In the genomic region with DNA sequence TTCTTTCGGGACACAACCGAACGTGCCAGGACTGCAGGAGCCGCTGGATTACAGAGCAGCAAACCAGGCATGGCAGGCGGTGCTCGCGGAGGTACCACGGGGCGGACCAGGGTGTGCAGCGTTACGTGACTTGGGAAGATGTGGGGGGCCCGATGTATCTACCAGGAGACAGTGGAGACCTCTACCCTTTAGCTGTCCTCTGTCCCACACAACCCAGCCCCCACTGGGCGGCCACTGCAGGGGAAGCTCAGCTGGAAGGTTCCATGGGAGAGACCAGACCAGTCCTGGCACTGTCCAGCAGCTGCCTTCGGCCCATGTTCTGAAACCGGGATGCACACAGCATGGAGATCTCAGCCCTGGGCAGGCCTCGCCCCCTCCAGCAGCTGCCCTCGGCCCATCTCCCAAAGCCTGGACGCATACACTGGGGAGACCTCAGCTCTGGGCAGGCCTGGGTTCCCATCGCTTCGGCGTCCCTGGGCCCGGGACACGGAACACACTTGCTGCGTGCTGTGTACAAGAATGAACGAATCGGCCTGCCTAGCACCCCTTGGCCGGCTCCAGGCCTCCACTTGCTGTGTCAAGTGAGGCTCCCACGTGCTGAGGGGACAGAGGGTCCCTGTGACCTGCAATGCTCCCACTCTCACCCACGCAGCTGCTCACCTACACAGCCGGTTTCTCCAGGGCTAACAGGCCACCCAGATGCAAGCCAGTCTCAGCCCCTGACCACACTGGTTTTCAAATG, we compare ENCODE assay signal across 19 cellular contexts.
DNase-seq lines count a peak whose midpoint lies in the region; ATAC-seq, FAIRE-seq and TF ChIP-seq lines count a peak whose summit lies in the region.
"Had no signal": no experiment of that assay in that cellular context is flagged by ENCODE, and none has a peak within 500 bp of the region (broad histone marks: within the 10 kb centered on the region; RNA-seq: fewer than 3 reads in every experiment).

No MANE protein-coding gene starts in this region.

- CTCF ChIA-PET in K562 (lab: Yijun Ruan, JAX; ENCODE audit: low intra/inter-chr PET ratio): no interaction called here

- no peak for ATAC-seq in K562
- ATAC-seq in left lung: no peak
- ATAC-seq: stimulated activated memory B cell treated with anti-CD40 and anti-IgM and Interleukin-4, amounts not matched to agents 10 μg/mL and 1 μg/mL and 100 μg/mL, for 72 hours had no signal

- peak overlapping the region; percentile 18; the same call in 1 of the 2 replicates for H3K27ac ChIP-seq in HL-60 (replicated peaks)
- no peak overlapping the region for H3K27ac ChIP-seq in K562 (ENCODE audit: extremely low read depth, low read depth, low read length)
- H3K27ac ChIP-seq in left lung: no peak overlapping the region
- no peak overlapping the region for H3K27ac ChIP-seq in spleen
- H3K27ac ChIP-seq: colonic mucosa, GM23248, tibial artery had no signal

- peaks cover 3% of the 10 kb centered on the region for H3K9me1 ChIP-seq in K562 (ENCODE audit: control insufficient read depth, insufficient read depth, low read length)

- 91% methylated on average over 28 of the region's 30 CpGs for WGBS in K562 (ENCODE audit: insufficient coverage, low coverage, missing lambda C conversion rate)
- 89 to 98% (median 93%) methylated on average over 22 to 30 of the region's 30 CpGs for WGBS in spleen, 5 donors

- no peak overlapping the region for H3K4me3 ChIP-seq in HL-60 (replicated peaks; ENCODE audit: insufficient read depth, low read length)
- no peak overlapping the region for H3K4me3 ChIP-seq in K562
- H3K4me3 ChIP-seq in left lung: no peak overlapping the region
- H3K4me3 ChIP-seq in spleen: no peak overlapping the region
- H3K4me3 ChIP-seq: colonic mucosa, GM23248, tibial artery had no signal

- DNase-seq in HL-60 (ENCODE audit: low read depth in 1 of 2, low spot score in 1 of 2) (no peak), K562 (ENCODE audit: extremely low read depth in 1 of 4, low spot score in 3 of 4) (no peak), left lung (peak; percentile 24 to 79), spleen (peak; percentile 73), SW 1271 (lab: John Stamatoyannopoulos, UW) (no peak)
- no peak for DNase-seq in activated CD4-positive, CD25-positive, alpha-beta regulatory T cell treated with anti-CD3 and anti-CD28 coated beads, Interleukin-2, amount 50 U/mL, for 72 hours
- DNase-seq in activated CD4-positive, alpha-beta T cell treated with anti-CD3 and anti-CD28 coated beads, Interleukin-2, amount 50 U/mL, for 48 hours: no peak
- DNase-seq: activated CD4-positive, alpha-beta T cell treated with anti-CD3 and anti-CD28 coated beads, Interleukin-2, amount 50 U/mL, for 1 hour; activated naive CD4-positive, alpha-beta T cell treated with Interleukin-2 at 50 U/mL for 16 hours; activated T-cell treated with anti-CD3 and anti-CD28 coated beads for 4 hours; AML-193; colonic mucosa; GM23248; Kasumi-1; NCI-H1092; NCI-H2081 had no signal

- TF ChIP-seq POLR2A in K562 (conservative IDR thresholded peaks at IDR 0.05): no peak
- TF ChIP-seq POLR2A in spleen (IDR thresholded peaks at IDR 0.05): no peak

- H2AFZ ChIP-seq in K562 (ENCODE audit: low read depth, low read length): no peak overlapping the region
- H2AFZ ChIP-seq: GM23248 had no signal

- no peak for TF ChIP-seq CTCF in HL-60 (IDR thresholded peaks at IDR 0.05; ENCODE audit: insufficient read depth, low read length)
- no peak for TF ChIP-seq CTCF in K562 (IDR thresholded peaks at IDR 0.05 in 2 of 3, conservative IDR thresholded peaks at IDR 0.05 in 1 of 3; ENCODE audit: insufficient read depth in 2 of 3, low read depth in 1 of 3, low read length in 3 of 3)
- no peak for TF ChIP-seq CTCF in left lung (IDR thresholded peaks at IDR 0.05)
- no peak for TF ChIP-seq CTCF in spleen (IDR thresholded peaks at IDR 0.05 in 8 of 11, conservative IDR thresholded peaks at IDR 0.05 in 3 of 11)

- H3K9ac ChIP-seq in K562 (ENCODE audit: insufficient read depth in 1 of 2, low read depth in 2 of 2, low read length in 2 of 2): peak overlapping the region in 1 of 2 experiments; percentile 68; a peak in 1 of 4 replicates
- H3K9ac ChIP-seq: GM23248 had no signal

- no peak overlapping the region for H3K4me2 ChIP-seq in K562 (ENCODE audit: insufficient read depth, low read length)

- no TSS peak for BruUV-seq in K562 (replicated peaks; lab: Mats Ljungman, UMichigan)

- H3K27me3 ChIP-seq in HL-60 (ENCODE audit: insufficient read depth, poor library complexity, severe bottlenecking) (no peaks in the 10 kb centered on the region), K562 (ENCODE audit: control insufficient read depth in 2 of 2, insufficient read depth in 2 of 2, low read length in 2 of 2) (no peaks in the 10 kb centered on the region), left lung (no peaks in the 10 kb centered on the region), spleen (replicated peaks in 1 of 7) (no peaks in the 10 kb centered on the region)
- H3K27me3 ChIP-seq: colonic mucosa, tibial artery had no signal

- H3K79me2 ChIP-seq in K562 (ENCODE audit: control insufficient read depth, insufficient read depth, low read length): peaks cover 24% of the 10 kb centered on the region

- FAIRE-seq in K562 (lab: Jason Lieb, UNC): no peak
- FAIRE-seq: TTC549 had no signal

- no peak for TF ChIP-seq EP300 in K562 (IDR thresholded peaks at IDR 0.05; ENCODE audit: low read length)

- in situ Hi-C loops in K562 (cut with MboI): no loop called here

- POLR2A ChIA-PET in K562 (lab: Yijun Ruan, JAX): interaction anchor here (0.7 kb wide), 1 partner anchor 91 kb away, joined by 3 read pairs; no protein-coding TSS in a partner anchor

- no peaks in the 10 kb centered on the region for H3K9me3 ChIP-seq in K562 (replicated peaks; ENCODE audit: control insufficient read depth, insufficient read depth, low read depth, low read length)
- H3K9me3 ChIP-seq in left lung: no peaks in the 10 kb centered on the region
- H3K9me3 ChIP-seq in spleen: no peaks in the 10 kb centered on the region
- H3K9me3 ChIP-seq: colonic mucosa, tibial artery had no signal

- H4K20me1 ChIP-seq in K562 (replicated peaks; ENCODE audit: control insufficient read depth, insufficient read depth, low read length): 0 out of 2 replicates have a peak, but pooled peaks cover 3% of the 10 kb centered on the region

- TF ChIP-seq RAD21 in K562 (CRISPR knock-in tag; conservative IDR thresholded peaks at IDR 0.05 in 1 of 2, IDR thresholded peaks at IDR 0.05 in 1 of 2): no peak

- H3K4me1 ChIP-seq in K562 (replicated peaks in 1 of 2; ENCODE audit: control insufficient read depth in 2 of 2, insufficient read depth in 2 of 2, low read length in 2 of 2) (peaks cover under 1 to 88% of the 10 kb centered on the region in 2 experiments; a peak in 3 of 5 replicates), left lung (no peaks in the 10 kb centered on the region), spleen (peaks cover 0 to 47% (median 4%) of the 10 kb centered on the region in 6 donors)
- H3K4me1 ChIP-seq: colonic mucosa, tibial artery had no signal

- intact Hi-C loops in K562 (cut with micrococcal nuclease) (no loop called here), left lung (cut with DNase I) (no loop called here), spleen (cut with DNase I; ENCODE audit: low total_unique reads) (no loop called here)

- H3K36me3 ChIP-seq in K562 (ENCODE audit: control insufficient read depth, insufficient read depth, low read length) (peaks cover 55% of the 10 kb centered on the region), left lung (peaks cover 0 to 30% of the 10 kb centered on the region in 2 donors), spleen (peaks cover 0 to 92% (median 0%) of the 10 kb centered on the region in 6 donors)
- H3K36me3 ChIP-seq: colonic mucosa, tibial artery had no signal

TF ChIP-seq in K562, 482 proteins besides CTCF, POLR2A, EP300 and RAD21:
- TF ChIP-seq POLR2G (IDR thresholded peaks at IDR 0.05; ENCODE audit: low read depth, low read length) (peak; percentile 66), ZFPM2 (CRISPR knock-in tag; IDR thresholded peaks at IDR 0.05) (no peak), RBM22 (IDR thresholded peaks at IDR 0.05; ENCODE audit: low read depth, low read length, poor library complexity, severe bottlenecking) (peak; percentile 7), RBFOX2 (IDR thresholded peaks at IDR 0.05; ENCODE audit: low read depth, low read length) (0 out of 2 replicates have a peak, but pooled peaks have one; percentile 16)

Comparison
In these comparisons a context has a peak if more than half of its experiments do, and no peak if none do; other contexts are left out.
1. DNase-seq: peak in left lung (2 of 2) and spleen (single experiment); none in HL-60 (0 of 2), K562 (0 of 4), activated CD4-positive, CD25-positive, alpha-beta regulatory T cell treated with anti-CD3 and anti-CD28 coated beads, Interleukin-2, amount 50 U/mL, for 72 hours (single experiment), SW 1271 (0 of 2) and activated CD4-positive, alpha-beta T cell treated with anti-CD3 and anti-CD28 coated beads, Interleukin-2, amount 50 U/mL, for 48 hours (0 of 2).